ENCODE assay signal across 21 cellular contexts in the genomic region with DNA sequence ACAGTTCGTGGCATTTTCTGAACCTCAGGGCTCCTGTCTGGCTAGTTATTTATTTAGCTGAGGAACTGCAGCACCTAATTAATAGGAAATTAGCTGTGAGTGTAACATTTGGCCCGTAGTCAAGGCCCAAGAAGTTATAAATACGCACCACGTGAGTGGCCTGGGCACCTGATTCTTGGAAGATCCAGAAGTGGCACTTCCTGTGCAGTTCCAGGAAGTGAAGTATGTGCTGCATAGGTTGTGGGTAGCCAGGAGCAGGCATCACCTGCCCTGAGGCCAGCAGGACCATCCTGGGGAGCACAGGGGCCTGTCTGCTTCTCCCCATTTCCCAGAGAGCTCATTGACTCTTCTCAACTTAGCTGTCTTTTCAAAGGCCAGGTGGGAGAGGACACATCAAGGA.
"Had no signal": no experiment of that assay in that cellular context is flagged by ENCODE, and none has a peak within 500 bp of the region (broad histone marks: within the 10 kb centered on the region; RNA-seq: fewer than 3 reads in every experiment).

No MANE protein-coding gene starts in this region.

- H3K9ac ChIP-seq: KMS-11 had no signal

- H3K9me3 ChIP-seq: SJCRH30 had no signal

- ATAC-seq: K562, Panc1, PC-3, SK-N-SH treated with all-trans-retinoic acid at 6 μM for 48 hours had no signal

- H3K27ac ChIP-seq: HL-60, KMS-11, RWPE1, SJCRH30 had no signal

- H3K4me2 ChIP-seq: KMS-11 had no signal

- H3K36me3 ChIP-seq: SJCRH30 had no signal

- H3K4me1 ChIP-seq: SJCRH30 had no signal

- H3K4me3 ChIP-seq: K562, SJCRH30 had no signal

- DNase-seq: Kasumi-1, MM.1S, NCI-H1092 treated with DMSO at 0.1 percent for 48 hours, NCI-H1436, NCI-H187, NCI-H2029, NCI-H2081 treated with DMSO at 0.1 percent for 48 hours, NCI-H2171, NCI-H226, NCI-H446, NCI-H510A, NCI-H526, PC-3, SHP77 treated with DMSO at 0.1 percent for 48 hours, SJCRH30 had no signal

- H3K27me3 ChIP-seq: SJCRH30 had no signal
